30 cellular contexts compared by ENCODE assay signal in the genomic region with DNA sequence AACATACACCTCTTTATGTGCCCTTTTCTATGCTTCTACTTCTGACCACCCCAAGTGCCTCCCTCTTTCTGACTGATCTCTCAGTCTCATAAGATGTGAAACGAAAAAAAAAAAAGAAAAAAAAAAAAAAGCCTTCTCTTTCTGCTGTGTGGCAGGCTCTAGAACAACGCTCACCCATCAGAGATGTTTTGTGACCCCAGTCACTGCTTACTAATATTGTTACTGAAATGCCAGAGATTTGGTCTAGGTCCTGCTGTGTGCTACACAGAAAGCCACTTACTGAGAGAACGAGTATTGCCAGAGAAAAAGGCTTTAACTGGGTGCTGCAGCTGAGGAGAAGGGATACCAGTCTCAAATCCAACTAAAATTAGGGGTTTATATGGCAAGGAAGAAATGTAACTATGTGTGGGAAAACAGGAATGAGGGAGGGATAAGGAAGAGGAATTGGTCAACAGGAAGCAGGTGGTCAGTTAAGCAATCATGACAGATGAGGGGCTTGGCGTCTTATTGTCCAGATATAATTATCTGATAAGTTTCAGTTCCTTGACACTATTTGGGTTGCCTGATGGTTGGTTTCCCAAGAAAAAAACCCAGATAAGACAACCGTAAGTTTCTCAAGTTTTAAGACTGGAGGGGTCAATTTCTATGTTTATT.
A peak's percentile ranks its signal among the peaks of the same experiment; 100 is the strongest.
DNase-seq lines count a peak whose midpoint lies in the region; ATAC-seq and TF ChIP-seq lines count a peak whose summit lies in the region.
"Had no signal": no experiment of that assay in that cellular context is flagged by ENCODE, and none has a peak within 500 bp of the region (broad histone marks: within the 10 kb centered on the region; RNA-seq: fewer than 3 reads in every experiment).

No MANE protein-coding gene starts in this region.

- ATAC-seq in HG03565 (IDR thresholded peaks at IDR 0.05; ENCODE audit: unreplicated experiment): peak; percentile 38
- ATAC-seq: activated CD8-positive, alpha-beta T cell treated with anti-CD3 and anti-CD28 coated beads for 36 hours; naive thymus-derived CD8-positive, alpha-beta T cell had no signal

- no peaks in the 10 kb centered on the region for H3K36me3 Mint-ChIP-seq in activated T-helper 2 cell treated with anti-CD3 and anti-CD28 coated beads, Interferon-gamma antibody, Interleukin-2, Interleukin-4, amounts not matched to agents 10 μg/mL and 5 μg/mL and 100 μg/mL, durations not matched to agents 14 hours and 24 hours and 36 hours (ENCODE audit: low read depth)
- H3K36me3 Mint-ChIP-seq in endodermal cell (ENCODE audit: low read depth): no peaks in the 10 kb centered on the region
- H3K36me3 Mint-ChIP-seq: activated naive CD8-positive, alpha-beta T cell; mesothelial cell of epicardium; naive thymus-derived CD8-positive, alpha-beta T cell; type B pancreatic cell had no signal

- H3K9me3 Mint-ChIP-seq in activated T-helper 2 cell treated with anti-CD3 and anti-CD28 coated beads, Interferon-gamma antibody, Interleukin-2, Interleukin-4, amounts not matched to agents 10 μg/mL and 5 μg/mL and 100 μg/mL, durations not matched to agents 14 hours and 24 hours and 36 hours: peaks cover 4% of the 10 kb centered on the region
- H3K9me3 Mint-ChIP-seq in endodermal cell: no peaks in the 10 kb centered on the region
- H3K9me3 Mint-ChIP-seq: type B pancreatic cell had no signal

- 90 to 91% methylated on average over 2 to 5 of the region's 5 CpGs for WGBS in endodermal cell (ENCODE audit: insufficient coverage in 1 of 2, insufficient read length in 1 of 2), 2 experiments

- no peaks in the 10 kb centered on the region for H3K27me3 ChIP-seq in endodermal cell (ENCODE audit: control insufficient read depth, insufficient read depth, low read length, poor library complexity, severe bottlenecking)
- H3K27me3 ChIP-seq: BLaER1, dorsolateral prefrontal cortex, ovary had no signal

- H3K4me1 ChIP-seq in endodermal cell (ENCODE audit: control insufficient read depth, insufficient read depth, low read length): no peaks in the 10 kb centered on the region
- H3K4me1 ChIP-seq: BLaER1, Caco-2 had no signal

- DNase-seq in EH (ENCODE audit: low read depth) (peak; percentile 17), SK-N-MC (ENCODE audit: low read depth, low spot score) (no peak), fibroblast of pulmonary artery (ENCODE audit: low read depth) (peak; percentile 34), GM19238 (ENCODE audit: insufficient read length, low spot score) (no peak), endodermal cell (no peak)
- DNase-seq in activated T-helper 2 cell treated with anti-CD3 and anti-CD28 coated beads, Interferon-gamma antibody, Interleukin-2, Interleukin-4, amounts not matched to agents 10 μg/mL and 5 μg/mL and 100 μg/mL, durations not matched to agents 14 hours and 24 hours and 36 hours (ENCODE audit: low spot score): no peak
- no peak for DNase-seq in stimulated activated CD8-positive, alpha-beta memory T cell treated with anti-CD3 and anti-CD28 coated beads, Interleukin-4, amount 100 ng/mL, for 48 hours
- DNase-seq: activated CD8-positive, alpha-beta T cell treated with anti-CD3 and anti-CD28 coated beads for 36 hours; activated effector memory CD4-positive, alpha-beta T cell treated with Interleukin-2 at 50 U/mL for 16 hours; aorta; Caco-2; caudate nucleus; DMS79; dorsolateral prefrontal cortex; Karpas-422; naive thymus-derived CD8-positive, alpha-beta T cell; NCI-H1048; NCI-H1694 treated with DMSO at 0.1 percent for 48 hours; NCI-H526 treated with DMSO at 0.1 percent for 48 hours; ovary; retina; SK-N-SH; small intestine; T-helper 2 cell had no signal

- H3K4me3 Mint-ChIP-seq in activated T-helper 2 cell treated with anti-CD3 and anti-CD28 coated beads, Interferon-gamma antibody, Interleukin-2, Interleukin-4, amounts not matched to agents 10 μg/mL and 5 μg/mL and 100 μg/mL, durations not matched to agents 14 hours and 24 hours and 36 hours (ENCODE audit: low read depth): no peak overlapping the region
- no peak overlapping the region for H3K4me3 Mint-ChIP-seq in endodermal cell
- H3K4me3 Mint-ChIP-seq: activated CD8-positive, alpha-beta T cell treated with anti-CD3 and anti-CD28 coated beads for 36 hours; activated naive CD8-positive, alpha-beta T cell; mesothelial cell of epicardium; naive thymus-derived CD8-positive, alpha-beta T cell; type B pancreatic cell had no signal

- no peaks in the 10 kb centered on the region for H3K27me3 Mint-ChIP-seq in activated T-helper 2 cell treated with anti-CD3 and anti-CD28 coated beads, Interferon-gamma antibody, Interleukin-2, Interleukin-4, amounts not matched to agents 10 μg/mL and 5 μg/mL and 100 μg/mL, durations not matched to agents 14 hours and 24 hours and 36 hours (ENCODE audit: low read depth)
- no peaks in the 10 kb centered on the region for H3K27me3 Mint-ChIP-seq in endodermal cell (ENCODE audit: insufficient read depth)
- H3K27me3 Mint-ChIP-seq: activated CD8-positive, alpha-beta T cell treated with anti-CD3 and anti-CD28 coated beads for 36 hours; activated naive CD8-positive, alpha-beta T cell; naive thymus-derived CD8-positive, alpha-beta T cell; type B pancreatic cell had no signal

- no peak for TF ChIP-seq CTCF in fibroblast of pulmonary artery (IDR thresholded peaks at IDR 0.05; ENCODE audit: low read length, missing control alignments)
- no peak for TF ChIP-seq CTCF in endodermal cell (conservative IDR thresholded peaks at IDR 0.05)

- H3K9ac ChIP-seq in SK-N-MC (ENCODE audit: insufficient read length): no peak overlapping the region
- no peak overlapping the region for H3K9ac ChIP-seq in endodermal cell (ENCODE audit: extremely low read depth, low read length, poor library complexity, severe bottlenecking)
- H3K9ac ChIP-seq: BLaER1, SK-N-SH had no signal

- intact Hi-C loops in activated T-helper 2 cell treated with anti-CD3 and anti-CD28 coated beads, Interferon-gamma antibody, Interleukin-2, Interleukin-4, amounts not matched to agents 10 μg/mL and 5 μg/mL and 100 μg/mL, durations not matched to agents 14 hours and 24 hours and 36 hours (cut with micrococcal nuclease): no loop called here

- H3K4me3 ChIP-seq in SK-N-MC (no peak overlapping the region), fibroblast of pulmonary artery (replicated peaks; ENCODE audit: low read depth, low read length) (no peak overlapping the region), endodermal cell (ENCODE audit: low read length) (no peak overlapping the region)
- H3K4me3 ChIP-seq: BLaER1, ovary had no signal

- no peak overlapping the region for H3K27ac Mint-ChIP-seq in activated T-helper 2 cell treated with anti-CD3 and anti-CD28 coated beads, Interferon-gamma antibody, Interleukin-2, Interleukin-4, amounts not matched to agents 10 μg/mL and 5 μg/mL and 100 μg/mL, durations not matched to agents 14 hours and 24 hours and 36 hours
- no peak overlapping the region for H3K27ac Mint-ChIP-seq in endodermal cell
- H3K27ac Mint-ChIP-seq: activated CD8-positive, alpha-beta T cell treated with anti-CD3 and anti-CD28 coated beads for 36 hours; activated naive CD8-positive, alpha-beta T cell; mesothelial cell of epicardium; naive thymus-derived CD8-positive, alpha-beta T cell; type B pancreatic cell had no signal

- H3K9me3 ChIP-seq in SK-N-MC (ENCODE audit: low read depth, low read length): peaks cover 8% of the 10 kb centered on the region; the same call in 1 of the 2 replicates
- no peaks in the 10 kb centered on the region for H3K9me3 ChIP-seq in endodermal cell (ENCODE audit: control insufficient read depth, low read length)
- H3K9me3 ChIP-seq: BLaER1, Caco-2, ovary, SK-N-SH had no signal

- no peaks in the 10 kb centered on the region for H3K4me1 Mint-ChIP-seq in activated T-helper 2 cell treated with anti-CD3 and anti-CD28 coated beads, Interferon-gamma antibody, Interleukin-2, Interleukin-4, amounts not matched to agents 10 μg/mL and 5 μg/mL and 100 μg/mL, durations not matched to agents 14 hours and 24 hours and 36 hours (ENCODE audit: low read depth)
- H3K4me1 Mint-ChIP-seq in endodermal cell: no peaks in the 10 kb centered on the region
- H3K4me1 Mint-ChIP-seq: naive thymus-derived CD8-positive, alpha-beta T cell had no signal

- H3K27ac ChIP-seq in SK-N-MC (peak overlapping the region; percentile 92), endodermal cell (ENCODE audit: low read depth, low read length) (no peak overlapping the region)
- H3K27ac ChIP-seq: BLaER1, ovary, RWPE1 had no signal

- H3K36me3 ChIP-seq in SK-N-MC (ENCODE audit: insufficient read depth, low read length) (peaks cover 8% of the 10 kb centered on the region; the same call in 1 of the 2 replicates), endodermal cell (ENCODE audit: control insufficient read depth, insufficient read depth, low read length) (no peaks in the 10 kb centered on the region)
- H3K36me3 ChIP-seq: BLaER1, ovary had no signal

Comparison
In these comparisons a context has a peak if more than half of its experiments do, and no peak if none do; other contexts are left out.
1. DNase-seq: peak in EH (single experiment) and fibroblast of pulmonary artery (single experiment); none in SK-N-MC (single experiment), activated T-helper 2 cell treated with anti-CD3 and anti-CD28 coated beads, Interferon-gamma antibody, Interleukin-2, Interleukin-4, amounts not matched to agents 10 μg/mL and 5 μg/mL and 100 μg/mL, durations not matched to agents 14 hours and 24 hours and 36 hours (single experiment), GM19238 (single experiment), endodermal cell (single experiment) and stimulated activated CD8-positive, alpha-beta memory T cell treated with anti-CD3 and anti-CD28 coated beads, Interleukin-4, amount 100 ng/mL, for 48 hours (single experiment).